8 cellular contexts compared by ENCODE assay signal in genomic region chr17:7021993-7022778, GRCh38. TPM values are rescaled to one million over a fixed set of nuclear protein-coding genes. Genes with fewer than 3 reads are reported as not detected.
DNase-seq lines count a peak whose midpoint lies in the region; ATAC-seq and TF ChIP-seq lines count a peak whose summit lies in the region.

No MANE protein-coding gene starts in this region.

- DNase-seq in NCI-H774 (lab: John Stamatoyannopoulos, UW): peak; percentile 19
- peak; percentile 82 for DNase-seq in activated CD8-positive, alpha-beta memory T cell treated with anti-CD3 and anti-CD28 coated beads, Interleukin-2, amount 50 U/mL, for 4 hours
- peak; percentile 83 for DNase-seq in epidermal melanocyte (ENCODE audit: insufficient read length, low spot score)
- peak; percentile 84 to 88 (median 87) for DNase-seq in mucosa of descending colon
- DNase-seq in stimulated activated CD8-positive, alpha-beta memory T cell treated with anti-CD3 and anti-CD28 coated beads, Interleukin-7, amount 100 ng/mL, for 24 hours (ENCODE audit: low read depth): peak; percentile 64

- H3K4me3 ChIP-seq in mucosa of descending colon: no peak overlapping the region

- no peaks in the 10 kb centered on the region for H3K36me3 ChIP-seq in mucosa of descending colon (ENCODE audit: low read depth)

- peak; percentile 21 for TF ChIP-seq POLR2A in GM15510 (IDR thresholded peaks at IDR 0.05; ENCODE audit: borderline replicate concordance, extremely low read depth, insufficient read length)

- intact Hi-C loops in mucosa of descending colon (cut with DNase I, micrococcal nuclease): no loop called here

- peak; percentile 98 for TF ChIP-seq CTCF in 22Rv1 (IDR thresholded peaks at IDR 0.05)
- peak; percentile 95 for TF ChIP-seq CTCF in mucosa of descending colon (IDR thresholded peaks at IDR 0.05)

- H3K4me1 ChIP-seq in mucosa of descending colon (ENCODE audit: low read depth): peaks cover 9% of the 10 kb centered on the region

- no peaks in the 10 kb centered on the region for H3K9me3 ChIP-seq in mucosa of descending colon

- ATAC-seq in HG03175 (IDR thresholded peaks at IDR 0.05; ENCODE audit: unreplicated experiment): peak; percentile 70
- ATAC-seq in mucosa of descending colon: peak; percentile 83

- peak overlapping the region; percentile 93 for H3K27ac ChIP-seq in 22Rv1

RNA-seq across cellular contexts. Expression of gene BCL6B, which starts 0.7 kb away (rescaled TPM):
- 1 to 10 TPM; 2.5 to 9.2 (median 2.8) TPM for total RNA-seq in mucosa of descending colon

RNA-seq across cellular contexts. Expression of gene RNASEK, which starts 9.8 kb away (rescaled TPM):
- 100 to 1,000 TPM; 169 to 201 (median 185) TPM for total RNA-seq in mucosa of descending colon

RNA-seq across cellular contexts. Expression of gene SLC16A13, which starts 13.6 kb away (rescaled TPM):
- total RNA-seq in mucosa of descending colon: 1 to 10 TPM; 3.8 to 7.3 (median 6.6) TPM

RNA-seq across cellular contexts. Expression of gene SLC16A11, which starts 21.7 kb away (rescaled TPM):
- total RNA-seq in mucosa of descending colon: 1 to 10 TPM in 2 of 3 donors, under 1 TPM in 1; 0.55 to 1.7 (median 1.3) TPM

RNA-seq across cellular contexts. Expression of gene ALOX12, which starts 26.3 kb away (rescaled TPM):
- under 1 TPM in 2 of 3 donors, not detected in 1; 0.25 to 0.26 TPM for total RNA-seq in mucosa of descending colon

Comparison
In these comparisons a context has a peak if more than half of its experiments do, and no peak if none do; other contexts are left out.
1. DNase-seq: peak in every context shown above with its lines; median percentile 87 in mucosa of descending colon; 83 in epidermal melanocyte; 82 in activated CD8-positive, alpha-beta memory T cell treated with anti-CD3 and anti-CD28 coated beads, Interleukin-2, amount 50 U/mL, for 4 hours; 64 in stimulated activated CD8-positive, alpha-beta memory T cell treated with anti-CD3 and anti-CD28 coated beads, Interleukin-7, amount 100 ng/mL, for 24 hours; 19 in NCI-H774.